Comparison of ENCODE assay signal across 12 cellular contexts in genomic region chr6:16150098-16150497, GRCh38.
"Had no signal": no experiment of that assay in that cellular context is flagged by ENCODE, and none has a peak within 500 bp of the region (broad histone marks: within the 10 kb centered on the region; RNA-seq: fewer than 3 reads in every experiment).

No MANE protein-coding gene starts in this region.

- H3K27ac ChIP-seq: foreskin keratinocyte, parathyroid adenoma had no signal

- H2AFZ ChIP-seq: parathyroid adenoma had no signal

- H3K4me2 ChIP-seq: smooth muscle cell had no signal

- H3K27ac Mint-ChIP-seq: activated CD4-positive, alpha-beta memory T cell treated with anti-CD3 and anti-CD28 coated beads, Interleukin-2, amount 10 ng/mL, durations not matched to agents 7 days and 5 days had no signal

- H3K9me3 Mint-ChIP-seq: activated CD4-positive, alpha-beta memory T cell treated with anti-CD3 and anti-CD28 coated beads, Interleukin-2, amount 10 ng/mL, durations not matched to agents 7 days and 5 days had no signal

- H3K4me1 ChIP-seq: foreskin keratinocyte had no signal

- H3K27me3 ChIP-seq: foreskin keratinocyte had no signal

- ATAC-seq: foreskin keratinocyte, left colon, mucosa of descending colon had no signal

- H3K27me3 Mint-ChIP-seq: activated CD4-positive, alpha-beta memory T cell treated with anti-CD3 and anti-CD28 coated beads, Interleukin-2, amount 10 ng/mL, durations not matched to agents 7 days and 5 days; stimulated activated naive B cell treated with anti-CD40 and anti-IgM and Interleukin-4, amounts not matched to agents 10 μg/mL and 1 μg/mL and 100 μg/mL, for 72 hours had no signal

- H3K4me3 Mint-ChIP-seq: activated CD4-positive, alpha-beta memory T cell treated with anti-CD3 and anti-CD28 coated beads, Interleukin-2, amount 10 ng/mL, durations not matched to agents 7 days and 5 days; stimulated activated naive B cell treated with anti-CD40 and anti-IgM and Interleukin-4, amounts not matched to agents 10 μg/mL and 1 μg/mL and 100 μg/mL, for 72 hours had no signal

- H3K79me2 ChIP-seq: parathyroid adenoma had no signal

- H3K4me1 Mint-ChIP-seq: activated CD4-positive, alpha-beta memory T cell treated with anti-CD3 and anti-CD28 coated beads, Interleukin-2, amount 10 ng/mL, durations not matched to agents 7 days and 5 days had no signal

- H3K4me3 ChIP-seq: mucosa of descending colon, smooth muscle cell had no signal

- DNase-seq: activated CD4-positive, alpha-beta memory T cell treated with anti-CD3 and anti-CD28 coated beads, Interleukin-2, amount 10 ng/mL, durations not matched to agents 7 days and 5 days; activated CD4-positive, alpha-beta T cell treated with anti-CD3 and anti-CD28 coated beads for 1 hour; activated gamma-delta T cell treated with Interleukin-2 at 50 U/mL for 16 hours; activated T-cell treated with anti-CD3 and anti-CD28 coated beads, Interleukin-2, amount 50 U/mL, for 48 hours; foreskin keratinocyte; left colon; mucosa of descending colon; stimulated activated naive B cell treated with anti-CD40 and anti-IgM and Interleukin-4, amounts not matched to agents 10 μg/mL and 1 μg/mL and 100 μg/mL, for 72 hours; substantia nigra; trophoblast cell had no signal
